ENCODE assay signal across 8 cellular contexts in genomic region chr7:75074262-75074641, GRCh38. TPM values are rescaled to one million over a fixed set of nuclear protein-coding genes. Genes with fewer than 3 reads are reported as not detected.
DNase-seq lines count a peak whose midpoint lies in the region; ATAC-seq, FAIRE-seq and TF ChIP-seq lines count a peak whose summit lies in the region.
"Not testable (repeated sequence)": the region's sequence is repeated elsewhere in the genome, so short reads cannot be mapped to it uniquely, and the experiment has no call there.

No MANE protein-coding gene starts in this region.

- H3K36me3 ChIP-seq in CD4-positive, alpha-beta memory T cell (ENCODE audit: insufficient read depth, low read length); Karpas-422 (ENCODE audit: insufficient read depth, low read length); GM12878 (ENCODE audit: control insufficient read depth in 2 of 2, insufficient read depth in 2 of 2, low read length in 1 of 2); ovary: not testable (repeated sequence)
- H3K36me3 ChIP-seq in right lobe of liver (peaks cover 0 to 16% (median 5%) of the 10 kb centered on the region in 4 donors), thoracic aorta (peaks cover 18% of the 10 kb centered on the region)

- not testable (repeated sequence) for H3K9me3 ChIP-seq in CD4-positive, alpha-beta memory T cell (ENCODE audit: control insufficient read depth in 1 of 2, low read length in 2 of 2); Karpas-422 (ENCODE audit: low read length); GM12878 (replicated peaks; ENCODE audit: control insufficient read depth, insufficient read depth, low read length); right lobe of liver; ovary; thoracic aorta

- H3K9me3 Mint-ChIP-seq in CD4-positive, alpha-beta memory T cell; activated B cell treated with CpG ODN at 0.5 μM for 24 hours: not testable (repeated sequence)

- H3K9me2 ChIP-seq in Karpas-422 (replicated peaks; ENCODE audit: insufficient read depth, low read length): not testable (repeated sequence)

- in situ Hi-C loops in GM12878 (cut with MboI): loop anchor here (25.0 kb wide), 2 partner anchors 688 to 963 kb away; partner anchors contain the start of genes CCL26, MDH2 and STYXL1

- not testable (repeated sequence) for TF ChIP-seq POLR2A in GM12878 (IDR thresholded peaks at IDR 0.05; ENCODE audit: low read depth, low read length); right lobe of liver (IDR thresholded peaks at IDR 0.05); ovary (IDR thresholded peaks at IDR 0.05)

- H3K9ac ChIP-seq in Karpas-422 (ENCODE audit: low read length): peak overlapping the region; percentile 67
- not testable (repeated sequence) for H3K9ac ChIP-seq in GM12878 (ENCODE audit: control insufficient read depth, insufficient read depth, low read length)

- peak overlapping the region; percentile 61; the same call in 1 of the 2 replicates for H2AFZ ChIP-seq in Karpas-422 (ENCODE audit: low read length)
- peak overlapping the region; percentile 84; the same call in 1 of the 2 replicates for H2AFZ ChIP-seq in GM12878 (ENCODE audit: control insufficient read depth, low read depth, low read length)

- not testable (repeated sequence) for H4K20me1 ChIP-seq in Karpas-422 (ENCODE audit: insufficient read depth, low read depth, low read length); GM12878 (ENCODE audit: control insufficient read depth, insufficient read depth)

- H3K4me3 ChIP-seq in CD4-positive, alpha-beta memory T cell (ENCODE audit: low read length in 2 of 2): peak overlapping the region; percentile 47 to 67
- H3K4me3 ChIP-seq in Karpas-422 (ENCODE audit: low read length): peak overlapping the region; percentile 96; the same call in 1 of the 2 replicates
- peak overlapping the region; percentile 100 for H3K4me3 ChIP-seq in GM12878
- peak overlapping the region; percentile 85 to 93 (median 89) for H3K4me3 ChIP-seq in right lobe of liver
- peak overlapping the region; percentile 96 for H3K4me3 ChIP-seq in ovary
- H3K4me3 ChIP-seq in thoracic aorta: peak overlapping the region; percentile 95

- H3K79me2 ChIP-seq in Karpas-422 (ENCODE audit: low read length) (peaks cover 26% of the 10 kb centered on the region), GM12878 (ENCODE audit: control insufficient read depth, insufficient read depth, low read length) (peaks cover 16% of the 10 kb centered on the region)

- TF ChIP-seq CTCF in activated B cell treated with CpG ODN at 0.5 μM for 24 hours (IDR thresholded peaks at IDR 0.05); GM12878 (IDR thresholded peaks at IDR 0.05 in 2 of 3, conservative IDR thresholded peaks at IDR 0.05 in 1 of 3; ENCODE audit: control insufficient read depth in 2 of 3, extremely low read depth in 1 of 3, insufficient read depth in 1 of 3, low read depth in 3 of 3, low read length in 3 of 3); right lobe of liver (IDR thresholded peaks at IDR 0.05); ovary (IDR thresholded peaks at IDR 0.05); thoracic aorta (IDR thresholded peaks at IDR 0.05): not testable (repeated sequence)

- H3K27me3 Mint-ChIP-seq in CD4-positive, alpha-beta memory T cell; activated B cell treated with CpG ODN at 0.5 μM for 24 hours: not testable (repeated sequence)

- SMC1A ChIA-PET in GM12878 (lab: Charles Lee; ENCODE audit: uncharacterized antibody, unreplicated experiment): interaction anchor here (2.8 kb wide), 1 partner anchor 688 kb away, joined by 9 read pairs; no protein-coding TSS in a partner anchor

- peaks cover 5 to 16% (median 9%) of the 10 kb centered on the region in 4 donors for H3K4me1 Mint-ChIP-seq in CD4-positive, alpha-beta memory T cell
- peaks cover 13% of the 10 kb centered on the region for H3K4me1 Mint-ChIP-seq in activated B cell treated with CpG ODN at 0.5 μM for 24 hours

- 69% methylated on average over 6 of the region's 8 CpGs for WGBS in GM12878 (ENCODE audit: insufficient coverage, insufficient replicate concordance, low lambda C conversion rate, missing lambda C conversion rate)
- 28% methylated on average over 2 of the region's 8 CpGs for WGBS in right lobe of liver (ENCODE audit: insufficient coverage, low coverage, low lambda C conversion rate, missing lambda C conversion rate)
- 54 to 84% (median 71%) methylated on average over 4 to 6 of the region's 8 CpGs for WGBS in ovary, 3 donors

- not testable (repeated sequence) for ATAC-seq in activated B cell treated with CpG ODN at 0.5 μM for 24 hours (ENCODE audit: low read depth); GM12878; right lobe of liver; thoracic aorta (ENCODE audit: insufficient number of reproducible peaks, low FRiP score, low read depth)
- ATAC-seq in esophagus mucosa: peak; percentile 17

- peak overlapping the region; percentile 83 to 97 (median 95) for H3K27ac Mint-ChIP-seq in CD4-positive, alpha-beta memory T cell
- H3K27ac Mint-ChIP-seq in activated B cell treated with CpG ODN at 0.5 μM for 24 hours: peak overlapping the region; percentile 93

- RAD21 ChIA-PET in GM12878 (lab: Charles Lee; ENCODE audit: unreplicated experiment): not testable (repeated sequence)

- not testable (repeated sequence) for DNase-seq in CD4-positive, alpha-beta memory T cell; Karpas-422; activated B cell treated with CpG ODN at 0.5 μM for 24 hours; GM12878 (ENCODE audit: low read depth, low spot score); right lobe of liver; thoracic aorta (ENCODE audit: low spot score)
- peak in 1 of 5 donors; percentile 11 for DNase-seq in ovary

- not testable (repeated sequence) for BruUV-seq in GM12878 (replicated peaks; lab: Mats Ljungman, UMichigan)

- not testable (repeated sequence) for TF ChIP-seq EP300 in GM12878 (IDR thresholded peaks at IDR 0.05; ENCODE audit: borderline replicate concordance in 1 of 2, control insufficient read depth in 1 of 2, low read depth in 2 of 2, low read length in 2 of 2); ovary (IDR thresholded peaks at IDR 0.05)

- H3K36me3 Mint-ChIP-seq in CD4-positive, alpha-beta memory T cell: peaks cover 7 to 15% of the 10 kb centered on the region in 2 donors
- peaks cover 23% of the 10 kb centered on the region for H3K36me3 Mint-ChIP-seq in activated B cell treated with CpG ODN at 0.5 μM for 24 hours (ENCODE audit: low read depth)

- H3K4me2 ChIP-seq in Karpas-422 (ENCODE audit: low read depth, low read length, poor library complexity, severe bottlenecking) (peak overlapping the region; percentile 62), GM12878 (ENCODE audit: control insufficient read depth, insufficient read depth) (peak overlapping the region; percentile 100)

- H3K4me1 ChIP-seq in CD4-positive, alpha-beta memory T cell (ENCODE audit: insufficient read depth, low read length); Karpas-422 (ENCODE audit: low read length); GM12878 (ENCODE audit: control insufficient read depth, insufficient read depth, low read length); right lobe of liver; ovary (ENCODE audit: insufficient read depth); thoracic aorta (ENCODE audit: control insufficient read depth in 1 of 2, low read depth in 2 of 2): not testable (repeated sequence)

- intact Hi-C loops in CD4-positive, alpha-beta memory T cell (cut with micrococcal nuclease): loop anchor here (10.0 kb wide), 1 partner anchor 951 kb away; no protein-coding TSS in a partner anchor
- intact Hi-C loops in activated B cell treated with CpG ODN at 0.5 μM for 24 hours (cut with micrococcal nuclease) (loop anchor here (5.0 to 10.0 kb wide), 3 partner anchors 453 to 688 kb away; partner anchors contain the start of gene HIP1), GM12878 (cut with micrococcal nuclease; ENCODE audit: unreplicated experiment) (loop anchor here (10.0 kb wide), 2 partner anchors 361 to 681 kb away; no protein-coding TSS in a partner anchor), ovary (cut with DNase I) (loop anchor here in 1 of 4 donors (5.0 kb wide), 1 partner anchor 973 kb away; the partner anchor contains the start of genes MDH2 and STYXL1)
- intact Hi-C loops in right lobe of liver (cut with DNase I): not testable (repeated sequence)

- H3K27me3 ChIP-seq in CD4-positive, alpha-beta memory T cell (ENCODE audit: insufficient read depth, low read length); Karpas-422 (ENCODE audit: low read length); GM12878 (replicated peaks in 1 of 2; ENCODE audit: control insufficient read depth in 2 of 2, insufficient read depth in 2 of 2, low read length in 1 of 2); right lobe of liver; ovary; thoracic aorta (replicated peaks; ENCODE audit: insufficient read depth): not testable (repeated sequence)

- CTCF ChIA-PET in CD4-positive, alpha-beta memory T cell (lab: Charles Lee; ENCODE audit: partially characterized antibody); activated B cell treated with CpG ODN at 0.5 μM for 24 hours (lab: Charles Lee): not testable (repeated sequence)
- CTCF ChIA-PET in GM12878 (lab: Yijun Ruan, JAX): interaction anchor here (0.6 kb wide), 1 partner anchor 1244 kb away, joined by 3 read pairs; no protein-coding TSS in a partner anchor

- peak overlapping the region; percentile 83 for H3K27ac ChIP-seq in CD4-positive, alpha-beta memory T cell (ENCODE audit: low read depth, low read length)
- H3K27ac ChIP-seq in Karpas-422 (ENCODE audit: low read length); GM12878 (ENCODE audit: control insufficient read depth, insufficient read depth): not testable (repeated sequence)
- H3K27ac ChIP-seq in right lobe of liver (peak overlapping the region in 2 of 3 donors; percentile 85 to 95), ovary (peak overlapping the region in 1 of 2 donors; percentile 94), thoracic aorta (peak overlapping the region; percentile 89 to 96)

- POLR2A ChIA-PET in CD4-positive, alpha-beta memory T cell (lab: Charles Lee; ENCODE audit: partially characterized antibody); activated B cell treated with CpG ODN at 0.5 μM for 24 hours (lab: Charles Lee); GM12878 (lab: Charles Lee): not testable (repeated sequence)

- FAIRE-seq in GM12878 (lab: Jason Lieb, UNC): not testable (repeated sequence)

- H3K4me3 Mint-ChIP-seq in CD4-positive, alpha-beta memory T cell: peak overlapping the region; percentile 90 to 96 (median 94)
- peak overlapping the region; percentile 96 for H3K4me3 Mint-ChIP-seq in activated B cell treated with CpG ODN at 0.5 μM for 24 hours

- TF ChIP-seq RAD21 in GM12878 (IDR thresholded peaks at IDR 0.05; ENCODE audit: insufficient read depth, low read depth, low read length): not testable (repeated sequence)

RNA-seq across cellular contexts. Expression of gene RCC1L, which starts 0.7 kb away (rescaled TPM):
- 10 to 100 TPM; 27.4 to 28.9 TPM for total RNA-seq in CD4-positive, alpha-beta memory T cell
- 10 to 100 TPM; 27.2 to 30.8 TPM for polyA plus RNA-seq in CD4-positive, alpha-beta memory T cell
- total RNA-seq in Karpas-422 (2014; rRNA removed; shearing (Covaris generic); ENCODE audit: low replicate concordance): 24.6 and 41.1 TPM in 2 replicates
- 43.4 and 43.6 TPM in 2 replicates for total RNA-seq in activated B cell treated with CpG ODN at 0.5 μM for 24 hours
- 30.0 and 34.7 TPM in 2 replicates for total RNA-seq in GM12878 (2013; cell fraction: nucleolus; rRNA removed)
- total RNA-seq in GM12878 (2014; rRNA removed): 65.6 and 74.1 TPM in 2 replicates
- total RNA-seq in GM12878 (2014; rRNA removed; fragmentation: Illumina TruSeq; extraction: Trizol): 43.2 and 45.9 TPM in 2 replicates
- total RNA-seq in GM12878 (2021): 65.4 and 70.4 TPM in 2 replicates
- polyA plus RNA-seq in GM12878 (2011; ENCODE audit: low read depth): 30.4 TPM
- 44.5 and 60.5 TPM in 2 replicates for polyA plus RNA-seq in GM12878 (2011; rRNA removed)
- polyA plus RNA-seq in GM12878 (2011; cell fraction: cytosol; rRNA removed): 41.7 and 44.8 TPM in 2 replicates
- 28.7 and 39.5 TPM in 2 replicates for polyA plus RNA-seq in GM12878 (2011; cell fraction: nucleus; rRNA removed)
- polyA plus RNA-seq in GM12878 (2012): 40.4 and 42.7 TPM in 2 replicates
- polyA plus RNA-seq in GM12878 (2014; fragmentation: Illumina TruSeq; extraction: Trizol): 40.1 and 57.8 TPM in 2 replicates
- polyA plus RNA-seq in GM12878 (2014; fragmentation: Nextera tagmentation; extraction: Ambion mirVana): 1 to 10 TPM; 1.2 to 4.5 TPM
- 57.6 and 62.9 TPM in 2 replicates for polyA plus RNA-seq in GM12878 (2014; rRNA removed)
- 10 to 100 TPM; 68.7 to 74.4 TPM for polyA plus RNA-seq in GM12878 (2016; fragmentation: Nextera tagmentation; extraction: Ambion mirVana)
- polyA minus RNA-seq in GM12878 (2011; rRNA and poly(A)+ RNA removed): 31.9 and 35.1 TPM in 2 replicates
- polyA minus RNA-seq in GM12878 (2011; cell fraction: cytosol; rRNA and poly(A)+ RNA removed): 8.2 and 9.4 TPM in 2 replicates
- polyA minus RNA-seq in GM12878 (2011; cell fraction: nucleus; rRNA and poly(A)+ RNA removed): 8.5 and 11.3 TPM in 2 replicates
- total RNA-seq in esophagus mucosa: 27.7 TPM
- 10 to 100 TPM; 26.3 to 37.5 (median 28.5) TPM for total RNA-seq in right lobe of liver
- 10 to 100 TPM; 16.7 to 37.2 (median 33.2) TPM for total RNA-seq in ovary
- 10 to 100 TPM; 35.2 to 49.8 TPM for polyA plus RNA-seq in ovary
- total RNA-seq in thoracic aorta: 10 to 100 TPM; 37.6 to 42.5 TPM

RNA-seq across cellular contexts. Expression of gene GTF2IRD2B, which starts 18.1 kb away (rescaled TPM):
- total RNA-seq in CD4-positive, alpha-beta memory T cell: 10 to 100 TPM; 54.9 to 64.0 TPM
- 10 to 100 TPM; 25.4 to 38.0 TPM for polyA plus RNA-seq in CD4-positive, alpha-beta memory T cell
- total RNA-seq in Karpas-422 (2014; rRNA removed; shearing (Covaris generic); ENCODE audit: low replicate concordance): 5.5 and 17.9 TPM in 2 replicates
- total RNA-seq in activated B cell treated with CpG ODN at 0.5 μM for 24 hours (58.9 and 78.0 TPM in 2 replicates), GM12878 (2014; rRNA removed) (19.0 and 20.4 TPM in 2 replicates), GM12878 (2014; rRNA removed; fragmentation: Illumina TruSeq; extraction: Trizol) (9.9 and 12.6 TPM in 2 replicates), GM12878 (2021) (14.3 and 21.9 TPM in 2 replicates), esophagus mucosa (19.0 TPM), right lobe of liver (10 to 100 TPM; 14.1 to 24.2 (median 19.1) TPM), ovary (10 to 100 TPM; 65.6 to 92.1 (median 77.7) TPM), thoracic aorta (10 to 100 TPM; 47.4 to 87.5 TPM)
- 46.5 and 56.8 TPM in 2 replicates for total RNA-seq in GM12878 (2013; cell fraction: nucleolus; rRNA removed)
- 6.9 TPM for polyA plus RNA-seq in GM12878 (2011; ENCODE audit: low read depth)
- polyA plus RNA-seq in GM12878 (2011; rRNA removed) (12.8 and 15.7 TPM in 2 replicates), GM12878 (2014; fragmentation: Illumina TruSeq; extraction: Trizol) (7.3 and 13.3 TPM in 2 replicates), GM12878 (2014; fragmentation: Nextera tagmentation; extraction: Ambion mirVana) (1 to 10 TPM in 1 of 2 experiments, under 1 TPM in 1; 0.56 to 3.4 TPM), GM12878 (2014; rRNA removed) (22.3 and 26.9 TPM in 2 replicates), GM12878 (2016; fragmentation: Nextera tagmentation; extraction: Ambion mirVana) (10 to 100 TPM; 28.9 to 34.2 TPM), ovary (10 to 100 TPM; 41.2 to 47.4 TPM)
- polyA plus RNA-seq in GM12878 (2011; cell fraction: cytosol; rRNA removed): 9.3 and 12.3 TPM in 2 replicates
- polyA plus RNA-seq in GM12878 (2011; cell fraction: nucleus; rRNA removed): 15.0 and 21.0 TPM in 2 replicates
- 15.2 and 15.9 TPM in 2 replicates for polyA plus RNA-seq in GM12878 (2012)
- 8.9 and 16.6 TPM in 2 replicates for polyA minus RNA-seq in GM12878 (2011; rRNA and poly(A)+ RNA removed)
- 3.9 and 6.5 TPM in 2 replicates for polyA minus RNA-seq in GM12878 (2011; cell fraction: cytosol; rRNA and poly(A)+ RNA removed)
- polyA minus RNA-seq in GM12878 (2011; cell fraction: nucleus; rRNA and poly(A)+ RNA removed): 8.2 and 14.2 TPM in 2 replicates
